40 cellular contexts compared by ENCODE assay signal in the genomic region with DNA sequence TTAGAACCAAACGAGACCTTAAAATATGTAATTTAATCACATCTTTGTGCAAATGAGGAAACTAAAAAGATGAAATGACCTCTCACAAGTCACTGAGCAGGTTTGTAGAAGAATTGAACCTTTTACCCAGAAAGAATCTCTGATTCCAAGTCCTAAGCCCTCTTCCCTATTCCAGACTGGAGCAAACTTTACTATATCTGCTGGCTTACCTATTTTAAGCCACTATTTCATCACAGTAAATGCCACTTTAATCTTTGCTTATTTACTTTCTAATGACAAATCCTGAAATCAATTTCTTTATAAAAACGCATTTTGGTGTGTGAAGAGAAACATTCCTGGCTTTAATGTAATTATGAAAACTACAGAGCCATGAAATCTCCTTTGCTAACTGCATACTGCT.
"Had no signal": no experiment of that assay in that cellular context is flagged by ENCODE, and none has a peak within 500 bp of the region (broad histone marks: within the 10 kb centered on the region; RNA-seq: fewer than 3 reads in every experiment).

No MANE protein-coding gene starts in this region.

- H3K4me1 Mint-ChIP-seq: activated naive CD4-positive, alpha-beta T cell treated with anti-CD3 and anti-CD28 coated beads, Interleukin-2, amount 10 ng/mL, durations not matched to agents 7 days and 5 days; activated naive CD4-positive, alpha-beta T cell treated with anti-CD3 and anti-CD28 coated beads, Interleukin-2, amount 50 U/mL, for 24 hours; activated naive CD8-positive, alpha-beta T cell treated with anti-CD3 and anti-CD28 coated beads for 36 hours; activated naive CD8-positive, alpha-beta T cell treated with anti-CD3 and anti-CD28 coated beads, Interleukin-2, amount 10 ng/mL, durations not matched to agents 7 days and 5 days; activated naive CD8-positive, alpha-beta T cell treated with anti-CD3 and anti-CD28 coated beads, Interleukin-2, amount 50 U/mL, for 24 hours; activated T-helper 17 cell treated with anti-CD3 and anti-CD28 coated beads, Interleukin-2, amount 50 U/mL, for 72 hours; central memory CD8-positive, alpha-beta T cell had no signal

- H3K36me3 ChIP-seq: adrenal gland, ascending aorta, brain microvascular endothelial cell, breast epithelium, cardiac muscle cell had no signal

- FAIRE-seq: astrocyte, bronchial epithelial cell had no signal

- ATAC-seq: activated naive CD4-positive, alpha-beta T cell treated with anti-CD3 and anti-CD28 coated beads, Interleukin-2, amount 50 U/mL, for 72 hours; activated naive CD8-positive, alpha-beta T cell treated with anti-CD3 and anti-CD28 coated beads, Interleukin-2, amount 50 U/mL, for 24 hours; activated T-cell treated with anti-CD3 and anti-CD28 coated beads, Interleukin-2, amount 50 U/mL, for 4 hours; activated T-cell treated with anti-CD3 and anti-CD28 coated beads, Interleukin-2, amount 50 U/mL, for 72 hours; activated T-helper 17 cell treated with anti-CD3 and anti-CD28 coated beads, Interleukin-2, amount 50 U/mL, for 72 hours; body of pancreas had no signal

- H3K9me3 Mint-ChIP-seq: activated naive CD4-positive, alpha-beta T cell treated with anti-CD3 and anti-CD28 coated beads for 36 hours; activated naive CD4-positive, alpha-beta T cell treated with anti-CD3 and anti-CD28 coated beads, Interleukin-2, amount 10 ng/mL, durations not matched to agents 7 days and 5 days; activated naive CD4-positive, alpha-beta T cell treated with anti-CD3 and anti-CD28 coated beads, Interleukin-2, amount 50 U/mL, for 72 hours; activated naive CD8-positive, alpha-beta T cell treated with anti-CD3 and anti-CD28 coated beads, Interleukin-2, amount 10 ng/mL, durations not matched to agents 7 days and 5 days; activated naive CD8-positive, alpha-beta T cell treated with anti-CD3 and anti-CD28 coated beads, Interleukin-2, amount 50 U/mL, for 24 hours; activated T-cell treated with anti-CD3 and anti-CD28 coated beads, Interleukin-2, amount 50 U/mL, for 24 hours; activated T-helper 1 cell treated with anti-CD3 and anti-CD28 coated beads, Interleukin-12 subunit alpha, Interleukin-12 subunit beta, Interleukin-2, Interleukin-4 antibody, amounts not matched to agents 30 ng/mL and 10 ng/mL and 1 ng/mL, durations not matched to agents 14 hours and 24 hours and 36 hours; activated T-helper 17 cell treated with anti-CD3 and anti-CD28 coated beads, Interleukin-2, amount 50 U/mL, for 72 hours; activated T-helper 2 cell treated with anti-CD3 and anti-CD28 coated beads, Interferon-gamma antibody, Interleukin-2, Interleukin-4, amounts not matched to agents 10 μg/mL and 5 μg/mL and 100 μg/mL, durations not matched to agents 14 hours and 24 hours and 36 hours had no signal

- H3K4me1 ChIP-seq: ascending aorta, body of pancreas, breast epithelium had no signal

- H3K27me3 ChIP-seq: adrenal gland, ascending aorta, body of pancreas, brain microvascular endothelial cell, breast epithelium, cardiac muscle cell had no signal

- H3K27ac ChIP-seq: adrenal gland, ascending aorta, body of pancreas, brain microvascular endothelial cell, breast epithelium, cardiac muscle cell had no signal

- H3K4me3 Mint-ChIP-seq: activated naive CD4-positive, alpha-beta T cell treated with anti-CD3 and anti-CD28 coated beads for 36 hours; activated naive CD4-positive, alpha-beta T cell treated with anti-CD3 and anti-CD28 coated beads, Interleukin-2, amount 10 ng/mL, durations not matched to agents 7 days and 5 days; activated naive CD4-positive, alpha-beta T cell treated with anti-CD3 and anti-CD28 coated beads, Interleukin-2, amount 50 U/mL, for 24 hours; activated naive CD8-positive, alpha-beta T cell; activated naive CD8-positive, alpha-beta T cell treated with anti-CD3 and anti-CD28 coated beads for 36 hours; activated naive CD8-positive, alpha-beta T cell treated with anti-CD3 and anti-CD28 coated beads, Interleukin-2, amount 10 ng/mL, durations not matched to agents 7 days and 5 days; activated naive CD8-positive, alpha-beta T cell treated with anti-CD3 and anti-CD28 coated beads, Interleukin-2, amount 50 U/mL, for 24 hours; activated T-cell treated with anti-CD3 and anti-CD28 coated beads, Interleukin-2, amount 50 U/mL, for 24 hours; activated T-cell treated with anti-CD3 and anti-CD28 coated beads, Interleukin-2, amount 50 U/mL, for 4 hours; activated T-cell treated with anti-CD3 and anti-CD28 coated beads, Interleukin-2, amount 50 U/mL, for 72 hours; activated T-helper 1 cell treated with anti-CD3 and anti-CD28 coated beads, Interleukin-12 subunit alpha, Interleukin-12 subunit beta, Interleukin-2, Interleukin-4 antibody, amounts not matched to agents 30 ng/mL and 10 ng/mL and 1 ng/mL, durations not matched to agents 14 hours and 24 hours and 36 hours; activated T-helper 17 cell treated with anti-CD3 and anti-CD28 coated beads, Interleukin-2, amount 50 U/mL, for 72 hours; brain; central memory CD8-positive, alpha-beta T cell had no signal

- H3K27ac Mint-ChIP-seq: activated naive CD4-positive, alpha-beta T cell treated with anti-CD3 and anti-CD28 coated beads for 36 hours; activated naive CD4-positive, alpha-beta T cell treated with anti-CD3 and anti-CD28 coated beads, Interleukin-2, amount 10 ng/mL, durations not matched to agents 7 days and 5 days; activated naive CD4-positive, alpha-beta T cell treated with anti-CD3 and anti-CD28 coated beads, Interleukin-2, amount 50 U/mL, for 24 hours; activated naive CD4-positive, alpha-beta T cell treated with anti-CD3 and anti-CD28 coated beads, Interleukin-2, amount 50 U/mL, for 72 hours; activated naive CD8-positive, alpha-beta T cell; activated naive CD8-positive, alpha-beta T cell treated with anti-CD3 and anti-CD28 coated beads for 36 hours; activated naive CD8-positive, alpha-beta T cell treated with anti-CD3 and anti-CD28 coated beads, Interleukin-2, amount 10 ng/mL, durations not matched to agents 7 days and 5 days; activated naive CD8-positive, alpha-beta T cell treated with anti-CD3 and anti-CD28 coated beads, Interleukin-2, amount 50 U/mL, for 24 hours; activated T-cell treated with anti-CD3 and anti-CD28 coated beads, Interleukin-2, amount 50 U/mL, for 24 hours; activated T-cell treated with anti-CD3 and anti-CD28 coated beads, Interleukin-2, amount 50 U/mL, for 72 hours; activated T-helper 1 cell treated with anti-CD3 and anti-CD28 coated beads, Interleukin-12 subunit alpha, Interleukin-12 subunit beta, Interleukin-2, Interleukin-4 antibody, amounts not matched to agents 30 ng/mL and 10 ng/mL and 1 ng/mL, durations not matched to agents 14 hours and 24 hours and 36 hours; activated T-helper 17 cell treated with anti-CD3 and anti-CD28 coated beads, Interleukin-2, amount 50 U/mL, for 72 hours; activated T-helper 2 cell treated with anti-CD3 and anti-CD28 coated beads, Interferon-gamma antibody, Interleukin-2, Interleukin-4, amounts not matched to agents 10 μg/mL and 5 μg/mL and 100 μg/mL, durations not matched to agents 14 hours and 24 hours and 36 hours; brain had no signal

- H3K27me3 Mint-ChIP-seq: activated naive CD8-positive, alpha-beta T cell; brain; central memory CD8-positive, alpha-beta T cell had no signal

- H3K36me3 Mint-ChIP-seq: activated naive CD4-positive, alpha-beta T cell treated with anti-CD3 and anti-CD28 coated beads, Interleukin-2, amount 10 ng/mL, durations not matched to agents 7 days and 5 days; activated naive CD8-positive, alpha-beta T cell; activated naive CD8-positive, alpha-beta T cell treated with anti-CD3 and anti-CD28 coated beads for 36 hours; activated naive CD8-positive, alpha-beta T cell treated with anti-CD3 and anti-CD28 coated beads, Interleukin-2, amount 10 ng/mL, durations not matched to agents 7 days and 5 days had no signal

- DNase-seq: activated effector memory CD4-positive, alpha-beta T cell treated with anti-CD3 and anti-CD28 coated beads, Interleukin-2, amount 50 U/mL, for 16 hours; activated effector memory CD4-positive, alpha-beta T cell treated with Interleukin-2 at 50 U/mL for 16 hours; activated gamma-delta T cell; activated gamma-delta T cell treated with Interleukin-2 at 50 U/mL for 16 hours; activated naive CD4-positive, alpha-beta T cell; activated naive CD4-positive, alpha-beta T cell treated with anti-CD3 and anti-CD28 coated beads for 36 hours; activated naive CD4-positive, alpha-beta T cell treated with anti-CD3 and anti-CD28 coated beads, Interleukin-2, amount 10 ng/mL, durations not matched to agents 7 days and 5 days; activated naive CD4-positive, alpha-beta T cell treated with anti-CD3 and anti-CD28 coated beads, Interleukin-2, amount 50 U/mL, for 16 hours; activated naive CD4-positive, alpha-beta T cell treated with Interleukin-2 at 50 U/mL for 16 hours; activated naive CD8-positive, alpha-beta T cell treated with anti-CD3 and anti-CD28 coated beads for 36 hours; activated naive CD8-positive, alpha-beta T cell treated with anti-CD3 and anti-CD28 coated beads, Interleukin-2, amount 10 ng/mL, durations not matched to agents 7 days and 5 days; activated naive CD8-positive, alpha-beta T cell treated with anti-CD3 and anti-CD28 coated beads, Interleukin-2, amount 50 U/mL, for 24 hours; activated T-cell treated with anti-CD3 and anti-CD28 coated beads, Interleukin-2, amount 50 U/mL, for 1 hour; activated T-cell treated with anti-CD3 and anti-CD28 coated beads, Interleukin-2, amount 50 U/mL, for 24 hours; activated T-cell treated with anti-CD3 and anti-CD28 coated beads, Interleukin-2, amount 50 U/mL, for 4 hours; activated T-cell treated with anti-CD3 and anti-CD28 coated beads, Interleukin-2, amount 50 U/mL, for 48 hours; activated T-cell treated with anti-CD3 and anti-CD28 coated beads, Interleukin-2, amount 50 U/mL, for 72 hours; adrenal gland; amniotic stem cell; amygdala; anterior cingulate cortex; aorta; body of pancreas; brain microvascular endothelial cell; caudate nucleus; central memory CD4-positive, alpha-beta T cell; cerebellar nuclear complex had no signal

- H3K9me3 ChIP-seq: adrenal gland, ascending aorta, body of pancreas, breast epithelium had no signal

- H3K4me3 ChIP-seq: adrenal gland, ascending aorta, body of pancreas, breast epithelium, cardiac muscle cell had no signal
